In the genomic region with DNA sequence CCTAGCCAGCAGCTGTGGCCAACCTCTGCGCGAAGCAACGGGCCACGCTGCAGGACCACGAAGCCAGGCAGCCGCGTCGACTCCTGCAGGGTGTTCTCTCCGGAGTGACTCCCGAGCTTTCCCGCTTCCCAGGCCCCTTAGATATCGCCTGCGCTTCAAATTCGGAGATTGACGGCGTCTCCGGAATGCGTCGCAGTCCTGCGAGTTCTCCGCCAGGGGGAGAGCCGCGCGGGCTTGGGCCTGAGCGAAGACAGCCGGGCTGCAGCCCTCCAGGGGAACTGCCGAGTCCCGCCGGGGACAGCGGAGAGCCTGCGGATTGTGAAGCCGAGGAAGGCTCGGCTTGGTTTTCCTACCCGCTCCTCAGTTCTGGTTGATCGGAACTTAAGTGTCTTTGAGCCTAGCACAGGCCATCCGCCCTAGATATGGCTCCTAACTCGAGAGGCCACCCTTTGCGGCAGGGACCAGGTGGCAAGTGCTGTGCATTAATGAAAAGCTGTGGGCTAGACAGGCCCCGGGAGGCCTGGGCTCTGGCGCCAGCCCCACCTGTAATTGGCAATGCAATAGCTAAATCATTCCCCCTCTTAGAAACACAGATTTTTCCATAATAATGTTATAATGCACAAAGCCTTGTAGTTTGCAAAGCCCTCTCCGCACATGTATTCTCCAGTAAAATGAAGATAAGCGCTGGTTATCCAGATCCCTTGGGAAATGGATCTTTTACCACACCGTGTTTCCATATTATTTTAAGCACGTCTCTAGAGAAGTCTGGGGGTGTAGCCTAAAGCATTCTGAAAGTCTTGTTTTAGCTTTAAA, we compare ENCODE assay signal across 8 cellular contexts. TPM values are rescaled to one million over a fixed set of nuclear protein-coding genes. Genes with fewer than 3 reads are reported as not detected.
DNase-seq lines count a peak whose midpoint lies in the region; ATAC-seq, FAIRE-seq and TF ChIP-seq lines count a peak whose summit lies in the region.

No MANE protein-coding gene starts in this region.

- no peak for TF ChIP-seq POLR2A in right lobe of liver (IDR thresholded peaks at IDR 0.05)

- peak; percentile 84 to 91 (median 88) for TF ChIP-seq CTCF in right lobe of liver (IDR thresholded peaks at IDR 0.05)

- intact Hi-C loops in right lobe of liver (cut with DNase I) = loop anchor here in 1 of 2 donors (10.0 kb wide), 1 partner anchor 82 kb away; no protein-coding TSS in a partner anchor

- peak overlapping the region; percentile 20 for H3K27ac ChIP-seq in duodenal mucosa (ENCODE audit: low read depth, low read length)
- peak overlapping the region; percentile 72 to 98 (median 91) for H3K27ac ChIP-seq in right lobe of liver

- WGBS in right lobe of liver (ENCODE audit: insufficient coverage, low coverage, low lambda C conversion rate, missing lambda C conversion rate) = 19% methylated on average over 16 of the region's 44 CpGs

- H3K9me3 ChIP-seq in duodenal mucosa (ENCODE audit: control insufficient read depth in 1 of 2, low read length in 2 of 2) = no peaks in the 10 kb centered on the region
- H3K9me3 ChIP-seq in right lobe of liver = no peaks in the 10 kb centered on the region

- peak overlapping the region; percentile 78 to 81 for H3K4me3 ChIP-seq in duodenal mucosa (ENCODE audit: low read depth in 1 of 2, low read length in 2 of 2)
- peak overlapping the region; percentile 61 to 76 (median 66) for H3K4me3 ChIP-seq in right lobe of liver

- peak overlapping the region; percentile 54 to 61 for H3K9ac ChIP-seq in duodenal mucosa (ENCODE audit: low read depth in 1 of 2, low read length in 2 of 2)

- no peaks in the 10 kb centered on the region for H3K36me3 ChIP-seq in duodenal mucosa (ENCODE audit: control insufficient read depth in 1 of 2, insufficient read depth in 2 of 2, low read length in 2 of 2)
- no peaks in the 10 kb centered on the region for H3K36me3 ChIP-seq in right lobe of liver

- H3K27me3 ChIP-seq in duodenal mucosa (ENCODE audit: control insufficient read depth in 1 of 2, insufficient read depth in 2 of 2, low read length in 2 of 2) (peaks cover 8 to 14% of the 10 kb centered on the region in 2 donors), right lobe of liver (no peaks in the 10 kb centered on the region)

- DNase-seq in Ammon's horn (ENCODE audit: low spot score) (peak; percentile 88), GM19239 (ENCODE audit: insufficient read length, low spot score) (peak; percentile 79), NCI-H510A (lab: John Stamatoyannopoulos, UW) (peak; percentile 77), right lobe of liver (peak; percentile 87 to 90 (median 90))
- DNase-seq in activated CD4-positive, alpha-beta T cell treated with anti-CD3 and anti-CD28 coated beads, Interleukin-2, amount 50 U/mL, for 4 hours = peak; percentile 58 to 60
- DNase-seq in stimulated activated CD4-positive, alpha-beta T cell treated with anti-CD3 and anti-CD28 coated beads, Interleukin-4, amount 100 ng/mL, for 1 hour = peak; percentile 72

- ATAC-seq in HG03439 (IDR thresholded peaks at IDR 0.05; ENCODE audit: unreplicated experiment) = peak; percentile 94
- ATAC-seq in right lobe of liver = peak; percentile 83 to 92 (median 86)

- FAIRE-seq in GM19239 (lab: Jason Lieb, UNC) = peak; percentile 85

- H3K4me1 ChIP-seq in duodenal mucosa (ENCODE audit: control insufficient read depth in 1 of 2, insufficient read depth in 2 of 2, low read length in 2 of 2) (peaks cover 5 to 8% of the 10 kb centered on the region in 2 donors), right lobe of liver (peaks cover 0 to 5% (median 2%) of the 10 kb centered on the region in 4 donors)

RNA-seq across cellular contexts. Expression of a gene that starts 0.9 kb away (rescaled TPM):
- total RNA-seq in right lobe of liver = 10 to 100 TPM in 4 of 6 experiments, 1 to 10 TPM in 2; 6.6 to 25.5 (median 16.7) TPM

Comparison
In these comparisons a context has a peak if more than half of its experiments do, and no peak if none do; other contexts are left out.
1. Peak in every context shown above with its lines: DNase-seq, ATAC-seq, H3K4me3 ChIP-seq and H3K27ac ChIP-seq.